In the genomic region with DNA sequence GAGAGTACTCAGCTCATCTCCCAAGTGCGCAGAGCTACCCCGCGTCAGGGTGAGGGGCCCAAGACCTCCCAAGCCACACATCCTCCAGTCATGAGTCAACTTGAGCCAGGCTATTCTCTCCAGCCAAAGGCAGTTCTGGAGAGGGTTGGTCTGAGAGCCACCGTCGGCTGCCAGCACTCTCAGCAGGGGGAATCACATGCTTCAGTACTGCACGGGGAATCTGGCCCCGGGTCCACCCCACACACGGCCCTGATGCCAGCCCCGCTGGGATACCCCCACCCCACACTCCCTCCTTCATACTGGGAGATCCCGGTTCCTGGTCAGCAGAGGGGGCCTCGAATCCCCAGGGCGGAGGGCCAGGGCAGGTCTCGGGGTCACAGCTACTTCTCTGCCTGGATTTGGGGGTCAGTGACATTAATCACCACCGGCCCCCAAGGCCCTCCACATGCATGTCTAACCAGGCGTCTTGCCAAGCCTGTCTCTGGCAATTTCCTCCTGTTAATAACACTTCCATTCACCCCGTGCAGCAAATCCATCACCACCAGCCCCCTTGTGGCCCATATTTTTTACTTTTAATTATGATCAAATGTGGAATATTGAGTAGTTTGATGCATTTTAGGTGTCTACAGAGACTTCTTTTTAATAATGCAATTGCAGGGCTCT, we compare ENCODE assay signal across 1 cellular context.
TF ChIP-seq lines count a peak whose summit lies in the region.

No MANE protein-coding gene starts in this region.

TF ChIP-seq in IMR-90, 13 proteins besides CTCF, POLR2A, EP300 and RAD21 (continued from another document):
- TF ChIP-seq FOS (IDR thresholded peaks at IDR 0.05; ENCODE audit: low read depth, low read length) (no peak), CEBPB (IDR thresholded peaks at IDR 0.05; ENCODE audit: low read depth, low read length) (no peak), SMC3 (IDR thresholded peaks at IDR 0.05; ENCODE audit: low read depth, low read length) (no peak), NFE2L2 (IDR thresholded peaks at IDR 0.05; ENCODE audit: low read depth, low read length) (no peak), MAZ (IDR thresholded peaks at IDR 0.05; ENCODE audit: borderline replicate concordance, low read depth, low read length) (no peak), RCOR1 (IDR thresholded peaks at IDR 0.05; ENCODE audit: insufficient replicate concordance, low read length) (no peak), BHLHE40 (IDR thresholded peaks at IDR 0.05; ENCODE audit: low read depth, low read length) (no peak), RFX5 (IDR thresholded peaks at IDR 0.05; ENCODE audit: low read depth, low read length) (no peak)
- TF ChIP-seq, protein P1, sequence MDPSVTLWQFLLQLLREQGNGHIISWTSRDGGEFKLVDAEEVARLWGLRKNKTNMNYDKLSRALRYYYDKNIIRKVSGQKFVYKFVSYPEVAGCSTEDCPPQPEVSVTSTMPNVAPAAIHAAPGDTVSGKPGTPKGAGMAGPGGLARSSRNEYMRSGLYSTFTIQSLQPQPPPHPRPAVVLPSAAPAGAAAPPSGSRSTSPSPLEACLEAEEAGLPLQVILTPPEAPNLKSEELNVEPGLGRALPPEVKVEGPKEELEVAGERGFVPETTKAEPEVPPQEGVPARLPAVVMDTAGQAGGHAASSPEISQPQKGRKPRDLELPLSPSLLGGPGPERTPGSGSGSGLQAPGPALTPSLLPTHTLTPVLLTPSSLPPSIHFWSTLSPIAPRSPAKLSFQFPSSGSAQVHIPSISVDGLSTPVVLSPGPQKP (IDR thresholded peaks at IDR 0.05; ENCODE audit: borderline replicate concordance, low read depth, low read length) = no peak
